Comparison of ENCODE assay signal across 26 cellular contexts in the genomic region with DNA sequence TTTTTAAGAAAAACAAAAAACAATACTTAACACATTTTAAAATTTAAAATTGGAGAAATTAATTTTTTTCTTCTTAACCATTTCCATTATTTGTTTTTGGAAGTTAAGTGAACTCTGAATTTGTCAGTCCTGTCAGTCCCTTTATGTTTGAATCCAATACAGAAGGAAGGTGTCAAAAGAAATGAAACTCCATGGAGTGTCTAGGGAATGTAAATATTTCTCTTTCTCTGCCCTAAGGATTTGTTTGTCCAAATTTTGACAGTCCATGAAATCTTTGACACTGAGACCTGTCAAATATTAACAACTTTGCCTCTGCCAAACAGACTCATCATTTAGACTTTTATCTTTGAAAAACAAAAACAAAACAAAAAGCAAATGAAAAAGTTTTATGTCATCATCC.
"Had no signal": no experiment of that assay in that cellular context is flagged by ENCODE, and none has a peak within 500 bp of the region (broad histone marks: within the 10 kb centered on the region; RNA-seq: fewer than 3 reads in every experiment).

No MANE protein-coding gene starts in this region.

- H3K9me3 ChIP-seq: colonic mucosa, esophagus muscularis mucosa, esophagus squamous epithelium, gastrocnemius medialis, gastroesophageal sphincter, heart left ventricle, heart right ventricle had no signal

- H3K4me3 ChIP-seq: colonic mucosa, coronary artery, dorsolateral prefrontal cortex, esophagus muscularis mucosa, esophagus squamous epithelium, gastrocnemius medialis, gastroesophageal sphincter, heart left ventricle, heart right ventricle had no signal

- DNase-seq: colonic mucosa; cortex of kidney; dermis blood vessel endothelial cell; dorsolateral prefrontal cortex; effector CD4-positive, alpha-beta T cell; effector CD8-positive, alpha-beta T cell; effector memory CD4-positive, alpha-beta T cell; effector memory CD8-positive, alpha-beta T cell; endodermal cell; erythroblast; esophagus squamous epithelium; foreskin fibroblast; foreskin keratinocyte; foreskin melanocyte; gastrocnemius medialis; glutamatergic neuron; head of caudate nucleus; heart left ventricle; heart right ventricle had no signal

- ATAC-seq: effector memory CD8-positive, alpha-beta T cell; esophagus mucosa; foreskin keratinocyte; gastrocnemius medialis; gastroesophageal sphincter; heart left ventricle; heart right ventricle had no signal

- FAIRE-seq: colon, endothelial cell of umbilical vein had no signal

- H3K27me3 ChIP-seq: colonic mucosa, dorsolateral prefrontal cortex, esophagus muscularis mucosa, esophagus squamous epithelium, foreskin keratinocyte, gastrocnemius medialis, gastroesophageal sphincter, heart left ventricle, heart right ventricle had no signal

- H3K36me3 ChIP-seq: colonic mucosa, esophagus squamous epithelium, gastrocnemius medialis, heart left ventricle, heart right ventricle had no signal

- H3K4me1 ChIP-seq: colonic mucosa, esophagus squamous epithelium, foreskin keratinocyte, gastrocnemius medialis, heart left ventricle, heart right ventricle had no signal

- H3K27ac ChIP-seq: colonic mucosa, coronary artery, dorsolateral prefrontal cortex, epithelial cell of prostate, esophagus muscularis mucosa, esophagus squamous epithelium, foreskin keratinocyte, gastrocnemius medialis, gastroesophageal sphincter, heart left ventricle, heart right ventricle had no signal
